Comparison of ENCODE assay signal across 20 cellular contexts in genomic region chr20:49420811-49421295, GRCh38.
DNase-seq lines count a peak whose midpoint lies in the region; ATAC-seq and TF ChIP-seq lines count a peak whose summit lies in the region.
"Had no signal": no experiment of that assay in that cellular context is flagged by ENCODE, and none has a peak within 500 bp of the region (broad histone marks: within the 10 kb centered on the region; RNA-seq: fewer than 3 reads in every experiment).

No MANE protein-coding gene starts in this region.

- H3K36me3 ChIP-seq in RWPE2 (ENCODE audit: low read depth), result no peaks in the 10 kb centered on the region
- H3K36me3 ChIP-seq in sigmoid colon, result no peaks in the 10 kb centered on the region
- no peaks in the 10 kb centered on the region for H3K36me3 ChIP-seq in MM.1S (replicated peaks; ENCODE audit: insufficient read depth, low read length)
- H3K36me3 ChIP-seq: cardiac muscle cell had no signal

- H3K27me3 ChIP-seq in RWPE2 (ENCODE audit: insufficient read depth, poor library complexity, severe bottlenecking) (no peaks in the 10 kb centered on the region), dorsolateral prefrontal cortex (peaks cover 0 to 5% (median 0%) of the 10 kb centered on the region in 45 donors), sigmoid colon (no peaks in the 10 kb centered on the region), MM.1S (replicated peaks; ENCODE audit: insufficient read depth, low read length) (no peaks in the 10 kb centered on the region; the same call in 1 of the 2 replicates)
- H3K27me3 ChIP-seq: cardiac muscle cell had no signal

- no peaks in the 10 kb centered on the region for H4K20me1 ChIP-seq in MM.1S (ENCODE audit: insufficient read depth, low read length)

- TF ChIP-seq CTCF in RWPE2 (IDR thresholded peaks at IDR 0.05; ENCODE audit: poor library complexity, severe bottlenecking) (no peak), dorsolateral prefrontal cortex (IDR thresholded peaks at IDR 0.05 in 54 of 56, conservative IDR thresholded peaks at IDR 0.05 in 2 of 56; ENCODE audit: low read depth in 1 of 56, partially characterized antibody in 56 of 56) (no peak), sigmoid colon (IDR thresholded peaks at IDR 0.05) (no peak), MM.1S (IDR thresholded peaks at IDR 0.05; ENCODE audit: low read length) (no peak)

- intact Hi-C loops in dorsolateral prefrontal cortex (cut with DNase I), result loop anchor here in 1 of 2 donors (10.0 kb wide), 2 partner anchors 56 to 64 kb away; partner anchors contain the start of gene KCNB1
- intact Hi-C loops in left colon (cut with DNase I, micrococcal nuclease), result no loop called here
- intact Hi-C loops in sigmoid colon (cut with DNase I), result loop anchor here (5.0 kb wide), 1 partner anchor 34 kb away; no protein-coding TSS in a partner anchor

- H3K9me3 ChIP-seq in RWPE2 (ENCODE audit: severe bottlenecking) (no peaks in the 10 kb centered on the region), sigmoid colon (no peaks in the 10 kb centered on the region), MM.1S (replicated peaks; ENCODE audit: insufficient read depth, low read length) (no peaks in the 10 kb centered on the region)

- TF ChIP-seq EP300 in sigmoid colon (IDR thresholded peaks at IDR 0.05), result peak; percentile 79 to 99 (median 92)

- no peak for TF ChIP-seq POLR2A in sigmoid colon (IDR thresholded peaks at IDR 0.05)

- H3K4me2 ChIP-seq in MM.1S (ENCODE audit: low read depth, low read length), result no peak overlapping the region

- H3K4me3 ChIP-seq in RWPE2 (ENCODE audit: severe bottlenecking) (no peak overlapping the region), dorsolateral prefrontal cortex (no peak overlapping the region), sigmoid colon (no peak overlapping the region), MM.1S (ENCODE audit: low read length) (no peak overlapping the region)
- H3K4me3 ChIP-seq: cardiac muscle cell, lung had no signal

- H3K4me1 ChIP-seq in RWPE2 (ENCODE audit: insufficient read depth, poor library complexity, severe bottlenecking) (peaks cover 10% of the 10 kb centered on the region), sigmoid colon (peaks cover 0 to 87% (median 79%) of the 10 kb centered on the region in 4 donors), MM.1S (ENCODE audit: low read length) (peaks cover 11% of the 10 kb centered on the region)

- H2AFZ ChIP-seq in MM.1S (ENCODE audit: low read length), result no peak overlapping the region

- no peaks in the 10 kb centered on the region for H3K9me2 ChIP-seq in MM.1S (replicated peaks; ENCODE audit: insufficient read depth, low read length)

- H3K27ac ChIP-seq in RWPE2 (ENCODE audit: poor library complexity, severe bottlenecking), result peak overlapping the region; percentile 36
- H3K27ac ChIP-seq in dorsolateral prefrontal cortex, result peak overlapping the region in 35 of 59 donors; percentile 2 to 91 (median 62)
- peak overlapping the region; percentile 81 to 97 (median 90) for H3K27ac ChIP-seq in sigmoid colon
- no peak overlapping the region for H3K27ac ChIP-seq in MM.1S (ENCODE audit: low read length)
- H3K27ac ChIP-seq: cardiac muscle cell had no signal

- DNase-seq in RWPE2 (ENCODE audit: low spot score) (no peak), dorsolateral prefrontal cortex (no peak), left colon (peak in 1 of 2 donors; percentile 76), sigmoid colon (peak; percentile 96), MM.1S (no peak), hepatic stellate cell (ENCODE audit: low spot score) (no peak)
- DNase-seq in activated effector memory CD4-positive, alpha-beta T cell treated with anti-CD3 and anti-CD28 coated beads, Interleukin-2, amount 50 U/mL, for 16 hours, result no peak
- DNase-seq in activated CD8-positive, alpha-beta memory T cell treated with anti-CD3 and anti-CD28 coated beads for 24 hours, result no peak
- DNase-seq: activated CD4-positive, alpha-beta memory T cell treated with anti-CD3 and anti-CD28 coated beads for 36 hours; activated naive CD8-positive, alpha-beta T cell treated with anti-CD3 and anti-CD28 coated beads, Interleukin-2, amount 50 U/mL, for 24 hours; activated T-cell treated with anti-CD3 and anti-CD28 coated beads, Interleukin-2, amount 50 U/mL, for 48 hours; DMS79 treated with DMSO at 0.1 percent for 48 hours; effector CD8-positive, alpha-beta T cell; NCI-H146; NCI-H82; retina; stimulated activated naive CD8-positive, alpha-beta T cell treated with anti-CD3 and anti-CD28 coated beads, Interleukin-15, amount 100 ng/mL, for 72 hours; T-helper 1 cell had no signal

- 74 to 80% methylated on average over 6 of the region's 6 CpGs for WGBS in sigmoid colon, 2 donors

- no peak overlapping the region for H3K9ac ChIP-seq in MM.1S (ENCODE audit: low read length)

- no peaks in the 10 kb centered on the region for H3F3A ChIP-seq in MM.1S (ENCODE audit: insufficient read depth, low read length)

- no peaks in the 10 kb centered on the region for H3K79me2 ChIP-seq in MM.1S (ENCODE audit: low read length)

- ATAC-seq in RWPE2 (ENCODE audit: low read depth), result no peak
- peak; percentile 24 for ATAC-seq in left colon
- ATAC-seq: activated naive CD8-positive, alpha-beta T cell treated with anti-CD3 and anti-CD28 coated beads, Interleukin-2, amount 50 U/mL, for 24 hours; stimulated activated naive CD8-positive, alpha-beta T cell treated with anti-CD3 and anti-CD28 coated beads, Interleukin-15, amount 100 ng/mL, for 72 hours had no signal
